ENCODE assay signal across 8 cellular contexts in genomic region chr19:14361824-14362223, GRCh38. TPM values are rescaled to one million over a fixed set of nuclear protein-coding genes. Genes with fewer than 3 reads are reported as not detected.
DNase-seq lines count a peak whose midpoint lies in the region; ATAC-seq and TF ChIP-seq lines count a peak whose summit lies in the region.

No MANE protein-coding gene starts in this region.

- TF ChIP-seq EP300 in SK-N-SH (IDR thresholded peaks at IDR 0.05; ENCODE audit: borderline replicate concordance in 1 of 2, low read depth in 1 of 2, low read length in 1 of 2) (no peak), esophagus muscularis mucosa (IDR thresholded peaks at IDR 0.05) (no peak)

- H3K9me3 ChIP-seq in SK-N-SH (no peaks in the 10 kb centered on the region), esophagus muscularis mucosa (no peaks in the 10 kb centered on the region)

- POLR2A ChIA-PET in SK-N-SH (lab: Yijun Ruan, JAX): interaction anchor here (0.6 to 1.2 kb wide), 2 partner anchors 45 to 325 kb away, joined by 3 read pairs; no protein-coding TSS in a partner anchor

- no peak overlapping the region for H3K9ac ChIP-seq in SK-N-SH

- TF ChIP-seq CTCF in SK-N-SH (IDR thresholded peaks at IDR 0.05) (peak; percentile 31; the same call in 1 of the 2 replicates), esophagus muscularis mucosa (IDR thresholded peaks at IDR 0.05) (peak in 2 of 3 experiments; percentile 15 to 30)

- H3F3A ChIP-seq in SK-N-SH (replicated peaks; ENCODE audit: insufficient read depth): peaks cover 4% of the 10 kb centered on the region

- H2AFZ ChIP-seq in SK-N-SH (ENCODE audit: low read depth): no peak overlapping the region

- H3K36me3 ChIP-seq in SK-N-SH (replicated peaks in 1 of 2; ENCODE audit: control insufficient read depth in 1 of 2, insufficient read depth in 2 of 2, low read length in 1 of 2): no peaks in the 10 kb centered on the region
- H3K36me3 ChIP-seq in esophagus muscularis mucosa: no peaks in the 10 kb centered on the region

- no peaks in the 10 kb centered on the region for H4K20me1 ChIP-seq in SK-N-SH (ENCODE audit: insufficient read depth)

- H3K4me1 ChIP-seq in SK-N-SH (ENCODE audit: control insufficient read depth in 1 of 2, insufficient read depth in 2 of 2, low read depth in 1 of 2, low read length in 1 of 2) (peaks cover 0 to 6% of the 10 kb centered on the region in 2 experiments; a peak in 1 of 4 replicates), esophagus muscularis mucosa (peaks cover 23 to 32% (median 27%) of the 10 kb centered on the region in 4 donors)

- H3K27me3 ChIP-seq in SK-N-SH (ENCODE audit: insufficient read depth) (no peaks in the 10 kb centered on the region), esophagus muscularis mucosa (no peaks in the 10 kb centered on the region)

- TF ChIP-seq POLR2A in esophagus muscularis mucosa (IDR thresholded peaks at IDR 0.05; ENCODE audit: low read depth): no peak

- H3K27ac ChIP-seq in SK-N-SH (ENCODE audit: low read depth in 2 of 2, low read length in 1 of 2): no peak overlapping the region
- H3K27ac ChIP-seq in esophagus muscularis mucosa (replicated peaks in 1 of 4): peak overlapping the region in 2 of 4 donors; percentile 6 to 77

- peak; percentile 53 for TF ChIP-seq RAD21 in SK-N-SH (IDR thresholded peaks at IDR 0.05; ENCODE audit: low read length)

- H3K79me2 ChIP-seq in SK-N-SH (ENCODE audit: insufficient read depth): no peaks in the 10 kb centered on the region

- H3K4me2 ChIP-seq in SK-N-SH: no peak overlapping the region

- ATAC-seq in GM18517 (IDR thresholded peaks at IDR 0.05; ENCODE audit: unreplicated experiment) (no peak), HG03439 (IDR thresholded peaks at IDR 0.05; ENCODE audit: unreplicated experiment) (no peak), GM21786 (IDR thresholded peaks at IDR 0.05; ENCODE audit: unreplicated experiment) (no peak)

- DNase-seq in stimulated activated CD4-positive, alpha-beta T cell treated with anti-CD3 and anti-CD28 coated beads, Interleukin-4, amount 100 ng/mL, for 1 hour: peak; percentile 55
- DNase-seq in stimulated activated CD4-positive, alpha-beta T cell treated with anti-CD3 and anti-CD28 coated beads, Interleukin-12 subunit alpha, Interleukin-12 subunit beta, amount 100 ng/mL, for 4 hours: no peak
- DNase-seq in SK-N-SH: peak; percentile 63
- DNase-seq in esophagus muscularis mucosa (ENCODE audit: extremely low spot score): no peak
- DNase-seq in NCI-H226: no peak

- intact Hi-C loops in esophagus muscularis mucosa (cut with DNase I): loop anchor here (5.0 kb wide), 1 partner anchor 45 kb away; no protein-coding TSS in a partner anchor

- CTCF ChIA-PET in SK-N-SH (lab: Yijun Ruan, JAX): interaction anchor here (0.6 to 6.2 kb wide), 7 partner anchors 14 to 225 kb away, joined by 3 to 42 read pairs (median 4); no protein-coding TSS in a partner anchor

- H3K4me3 ChIP-seq in SK-N-SH (ENCODE audit: low read depth in 2 of 2, low read length in 1 of 2) (no peak overlapping the region), esophagus muscularis mucosa (no peak overlapping the region)

- H3K9me2 ChIP-seq in SK-N-SH: no peaks in the 10 kb centered on the region

- WGBS in SK-N-SH (ENCODE audit: low lambda C conversion rate): 59% methylated on average over 7 of the region's 7 CpGs
- WGBS in esophagus muscularis mucosa: 55% methylated on average over 7 of the region's 7 CpGs

TF ChIP-seq in SK-N-SH, 30 proteins besides CTCF, POLR2A, EP300 and RAD21:
- TF ChIP-seq NRF1 (IDR thresholded peaks at IDR 0.05; ENCODE audit: low read depth, low read length) (no peak), SMC3 (IDR thresholded peaks at IDR 0.05; ENCODE audit: low read depth, low read length) (peak; percentile 26; the same call in 1 of the 2 replicates), MAX (IDR thresholded peaks at IDR 0.05; ENCODE audit: low read depth) (no peak), POLR2AphosphoS5 (IDR thresholded peaks at IDR 0.05; ENCODE audit: low read depth, low read length) (no peak), FOSL2 (IDR thresholded peaks at IDR 0.05; ENCODE audit: borderline replicate concordance, low read depth) (no peak)

RNA-seq across cellular contexts. Expression of gene ADGRE5, which starts 19.4 kb away (rescaled TPM):
- 4.0 and 5.5 TPM in 2 replicates for polyA plus RNA-seq in SK-N-SH (2012; rRNA removed)
- polyA plus RNA-seq in SK-N-SH (2012; cell fraction: cytosol; rRNA removed): 2.7 and 3.2 TPM in 2 replicates
- 11.3 TPM in 2 replicates for polyA plus RNA-seq in SK-N-SH (2012; cell fraction: nucleus; rRNA removed)
- total RNA-seq in esophagus muscularis mucosa: 100 to 1,000 TPM in 1 of 4 donors, 10 to 100 TPM in 3; 37.3 to 101 (median 50.4) TPM

RNA-seq across cellular contexts. Expression of gene DDX39A, which starts 57.3 kb away (rescaled TPM):
- polyA plus RNA-seq in SK-N-SH (2012; rRNA removed): 78.0 and 88.8 TPM in 2 replicates
- polyA plus RNA-seq in SK-N-SH (2012; cell fraction: cytosol; rRNA removed): 29.8 and 45.2 TPM in 2 replicates
- 401 and 481 TPM in 2 replicates for polyA plus RNA-seq in SK-N-SH (2012; cell fraction: nucleus; rRNA removed)
- 10 to 100 TPM; 39.3 to 56.3 (median 42.1) TPM for total RNA-seq in esophagus muscularis mucosa

Comparison
In these comparisons a context has a peak if more than half of its experiments do, and no peak if none do; other contexts are left out.
1. DNase-seq: peak in stimulated activated CD4-positive, alpha-beta T cell treated with anti-CD3 and anti-CD28 coated beads, Interleukin-4, amount 100 ng/mL, for 1 hour (single experiment) and SK-N-SH (single experiment); none in stimulated activated CD4-positive, alpha-beta T cell treated with anti-CD3 and anti-CD28 coated beads, Interleukin-12 subunit alpha, Interleukin-12 subunit beta, amount 100 ng/mL, for 4 hours (single experiment), esophagus muscularis mucosa (single experiment) and NCI-H226 (single experiment).